ENCODE assay signal across 33 cellular contexts in genomic region chr10:61184429-61184828, GRCh38.
"Had no signal": no experiment of that assay in that cellular context is flagged by ENCODE, and none has a peak within 500 bp of the region (broad histone marks: within the 10 kb centered on the region; RNA-seq: fewer than 3 reads in every experiment).

No MANE protein-coding gene starts in this region.

- DNase-seq: Karpas-422, Kasumi-1, KG1, MG63, MM.1S, MV-4-11, NCI-H1048, NCI-H1092, NCI-H1092 treated with DMSO at 0.1 percent for 48 hours, NCI-H1105, NCI-H1417, NCI-H1417 treated with DMSO at 0.1 percent for 48 hours, NCI-H1436, NCI-H1436 treated with DMSO at 0.1 percent for 48 hours, NCI-H146, NCI-H1694, NCI-H1694 treated with DMSO at 0.1 percent for 48 hours, NCI-H187, NCI-H187 treated with DMSO at 0.1 percent for 48 hours, NCI-H1930, NCI-H2029, NCI-H2029 treated with DMSO at 0.1 percent for 48 hours, NCI-H2081, NCI-H2081 treated with DMSO at 0.1 percent for 48 hours, NCI-H2107, NCI-H2171, NCI-H2227 treated with DMSO at 0.1 percent for 48 hours, NCI-H226, NCI-H345, NCI-H446, NCI-H446 treated with DMSO at 0.1 percent for 48 hours, NCI-H510A had no signal

- H3K36me3 ChIP-seq: MG63 had no signal

- H3K27ac ChIP-seq: KMS-11 had no signal

- H3K27me3 ChIP-seq: MG63 had no signal

- H3K4me3 ChIP-seq: MG63 had no signal

- H3K9me3 ChIP-seq: MG63 had no signal
